Comparison of ENCODE assay signal across 16 cellular contexts in genomic region chr2:84449055-84449454, GRCh38. TPM values are rescaled to one million over a fixed set of nuclear protein-coding genes. Genes with fewer than 3 reads are reported as not detected.
A peak's percentile ranks its signal among the peaks of the same experiment; 100 is the strongest.
DNase-seq lines count a peak whose midpoint lies in the region; ATAC-seq, FAIRE-seq and TF ChIP-seq lines count a peak whose summit lies in the region.
"Had no signal": no experiment of that assay in that cellular context is flagged by ENCODE, and none has a peak within 500 bp of the region (broad histone marks: within the 10 kb centered on the region; RNA-seq: fewer than 3 reads in every experiment).

No MANE protein-coding gene starts in this region.

- DNase-seq in HTR-8/SVneo (ENCODE audit: insufficient read length, low spot score) (no peak), SK-MEL-5 (ENCODE audit: low read depth, low spot score) (peak; percentile 73), osteoblast (ENCODE audit: insufficient read length, low spot score, missing footprints) (peak; percentile 29), EL (no peak), NCI-H1417 treated with DMSO at 0.1 percent for 48 hours (lab: John Stamatoyannopoulos, UW) (no peak)
- no peak for DNase-seq in effector memory CD8-positive, alpha-beta T cell
- DNase-seq: C1 segment of cervical spinal cord; Caco-2; CD4-positive, alpha-beta memory T cell; DMS153; DND-41; GDM1; H9 had no signal

- H3K4me3 Mint-ChIP-seq in effector memory CD8-positive, alpha-beta T cell, result no peak overlapping the region
- H3K4me3 Mint-ChIP-seq: CD4-positive, alpha-beta memory T cell; GM23338; H9 had no signal

- no peaks in the 10 kb centered on the region for H3K9me3 Mint-ChIP-seq in effector memory CD8-positive, alpha-beta T cell
- H3K9me3 Mint-ChIP-seq: CD4-positive, alpha-beta memory T cell; GM23338; H9 had no signal

- no peak overlapping the region for H3K4me3 ChIP-seq in osteoblast (ENCODE audit: insufficient read depth, low read length)
- H3K4me3 ChIP-seq: GM12878, GM23338 had no signal

- H3K4me1 ChIP-seq in osteoblast (ENCODE audit: insufficient read depth, low read length), result no peaks in the 10 kb centered on the region

- peaks cover 56% of the 10 kb centered on the region for H3K79me2 ChIP-seq in osteoblast (ENCODE audit: insufficient read depth, low read length)

- no peak overlapping the region for H3K27ac ChIP-seq in osteoblast (ENCODE audit: low read depth, low read length)

- ATAC-seq in effector memory CD8-positive, alpha-beta T cell (replicated peaks), result no peak
- ATAC-seq: GM12878, GM23338, HCT116 had no signal

- H3K27ac Mint-ChIP-seq in effector memory CD8-positive, alpha-beta T cell, result no peak overlapping the region
- H3K27ac Mint-ChIP-seq: CD4-positive, alpha-beta memory T cell; GM23338; H9 had no signal

- no peak overlapping the region for H2AFZ ChIP-seq in osteoblast (ENCODE audit: low read length)
- H2AFZ ChIP-seq: GM23338 had no signal

- peaks cover 21% of the 10 kb centered on the region for H3K36me3 Mint-ChIP-seq in effector memory CD8-positive, alpha-beta T cell (ENCODE audit: insufficient read depth)

- in situ Hi-C loops in SK-MEL-5 (cut with HindIII; ENCODE audit: low pct_unique_long_range_greater_than_20kb, low sequenced_read_pairs), result no loop called here

- no peaks in the 10 kb centered on the region for H3K27me3 Mint-ChIP-seq in effector memory CD8-positive, alpha-beta T cell
- H3K27me3 Mint-ChIP-seq: CD4-positive, alpha-beta memory T cell had no signal

- peak; percentile 65 for FAIRE-seq in HTR-8/SVneo (lab: Jason Lieb, UNC)
- FAIRE-seq: GM12878 had no signal

- H3K4me2 ChIP-seq in osteoblast (ENCODE audit: insufficient read depth, low read length), result no peak overlapping the region
- H3K4me2 ChIP-seq: GM23338 had no signal

- no peaks in the 10 kb centered on the region for H3K36me3 ChIP-seq in osteoblast (ENCODE audit: insufficient read depth, low read length)

- peaks cover 18% of the 10 kb centered on the region for H4K20me1 ChIP-seq in osteoblast (ENCODE audit: insufficient read depth, low read length)

- peaks cover 23 to 36% of the 10 kb centered on the region in 2 donors for H3K4me1 Mint-ChIP-seq in effector memory CD8-positive, alpha-beta T cell (ENCODE audit: low read depth in 2 of 2)
- H3K4me1 Mint-ChIP-seq: GM23338, H9 had no signal

- no peaks in the 10 kb centered on the region for H3K9me3 ChIP-seq in osteoblast (ENCODE audit: low read depth, low read length)
- H3K9me3 ChIP-seq: Caco-2 had no signal

- TF ChIP-seq CTCF in osteoblast (IDR thresholded peaks at IDR 0.05; ENCODE audit: extremely low read depth, low read depth, low read length), result no peak

- no peaks in the 10 kb centered on the region for H3K27me3 ChIP-seq in osteoblast (ENCODE audit: insufficient read depth, low read length)

RNA-seq across cellular contexts. Expression of gene SUCLG1, which starts 10.0 kb away (rescaled TPM):
- 184 and 194 TPM in 2 replicates for total RNA-seq in SK-MEL-5 (2014; rRNA removed; shearing (Covaris generic))
- 182 and 197 TPM in 2 replicates for polyA plus RNA-seq in SK-MEL-5 (2015; cell fraction: cytosol; rRNA removed)
- 134 and 144 TPM in 2 replicates for polyA plus RNA-seq in SK-MEL-5 (2015; cell fraction: nucleus; rRNA removed)
- 45.2 and 57.2 TPM in 2 replicates for total RNA-seq in osteoblast

Comparison
In these comparisons a context has a peak if more than half of its experiments do, and no peak if none do; other contexts are left out.
1. DNase-seq: peak in SK-MEL-5 (single experiment) and osteoblast (single experiment); none in HTR-8/SVneo (single experiment), EL (single experiment), effector memory CD8-positive, alpha-beta T cell (0 of 3) and NCI-H1417 treated with DMSO at 0.1 percent for 48 hours (single experiment).